Comparison of ENCODE assay signal across 8 cellular contexts in genomic region chr10:112792487-112793196, GRCh38.
DNase-seq lines count a peak whose midpoint lies in the region; ATAC-seq and TF ChIP-seq lines count a peak whose summit lies in the region.

No MANE protein-coding gene starts in this region.

- H2BK120ac ChIP-seq in H9 (ENCODE audit: low read depth, low read length, poor library complexity, severe bottlenecking): no peak overlapping the region

- no peak overlapping the region for H3T11ph ChIP-seq in H9 (ENCODE audit: low read length)

- no peak overlapping the region for H3K9ac ChIP-seq in H9 (ENCODE audit: extremely low read depth, insufficient read length, low read length)

- H3K23me2 ChIP-seq in H9 (ENCODE audit: insufficient read length, low read depth, low read length, poor library complexity, severe bottlenecking): no peaks in the 10 kb centered on the region

- no peak overlapping the region for H3K23ac ChIP-seq in H9 (ENCODE audit: insufficient read length, low read depth, low read length)

- no peaks in the 10 kb centered on the region for H3K79me1 ChIP-seq in H9 (ENCODE audit: insufficient read depth, low read depth, low read length, poor library complexity, severe bottlenecking)

- H2BK5ac ChIP-seq in H9 (ENCODE audit: insufficient read length, low read length): no peak overlapping the region

- H2BK15ac ChIP-seq in H9 (ENCODE audit: low read depth, low read length): no peak overlapping the region

- H3K27me3 Mint-ChIP-seq in H9 (ENCODE audit: low read depth) (0 out of 2 replicates have a peak, but pooled peaks cover 2% of the 10 kb centered on the region), WTC11 (ENCODE audit: low read depth) (no peaks in the 10 kb centered on the region; the same call in 1 of the 2 replicates)
- H3K27me3 Mint-ChIP-seq in stimulated activated naive B cell treated with anti-CD40 and anti-IgM and Interleukin-4, amounts not matched to agents 10 μg/mL and 1 μg/mL and 100 μg/mL, for 72 hours: no peaks in the 10 kb centered on the region
- no peaks in the 10 kb centered on the region for H3K27me3 Mint-ChIP-seq in CD8-positive, alpha-beta T cell (ENCODE audit: low read depth)

- no CpG with 5 or more reads among the region's 14 CpGs for WGBS in H9 (ENCODE audit: extremely low coverage, insufficient read length, low lambda C conversion rate)
- WGBS in prostate gland: 43% methylated on average over 14 of the region's 14 CpGs

- no peaks in the 10 kb centered on the region for H4K20me1 ChIP-seq in H9 (ENCODE audit: control insufficient read depth, insufficient read depth, insufficient read length)

- no peaks in the 10 kb centered on the region for H3K36me3 ChIP-seq in left ventricle myocardium inferior
- no peaks in the 10 kb centered on the region for H3K36me3 ChIP-seq in gastrocnemius medialis
- no peaks in the 10 kb centered on the region for H3K36me3 ChIP-seq in CD8-positive, alpha-beta T cell (ENCODE audit: insufficient read depth, low read length)
- H3K36me3 ChIP-seq in prostate gland: no peaks in the 10 kb centered on the region

- peaks cover 0 to 5% of the 10 kb centered on the region in 2 experiments; a peak in 1 of 5 replicates for H3K9me3 Mint-ChIP-seq in H9
- peaks cover 9% of the 10 kb centered on the region for H3K9me3 Mint-ChIP-seq in WTC11
- peaks cover 11 to 17% of the 10 kb centered on the region in 2 donors for H3K9me3 Mint-ChIP-seq in stimulated activated naive B cell treated with anti-CD40 and anti-IgM and Interleukin-4, amounts not matched to agents 10 μg/mL and 1 μg/mL and 100 μg/mL, for 72 hours
- H3K9me3 Mint-ChIP-seq in CD8-positive, alpha-beta T cell: peaks cover 14% of the 10 kb centered on the region

- H3K4me3 Mint-ChIP-seq in H9 (no peak overlapping the region), WTC11 (no peak overlapping the region)
- no peak overlapping the region for H3K4me3 Mint-ChIP-seq in stimulated activated naive B cell treated with anti-CD40 and anti-IgM and Interleukin-4, amounts not matched to agents 10 μg/mL and 1 μg/mL and 100 μg/mL, for 72 hours
- no peak overlapping the region for H3K4me3 Mint-ChIP-seq in CD8-positive, alpha-beta T cell

- H4K5ac ChIP-seq in H9 (ENCODE audit: insufficient read length, low read depth, low read length): no peak overlapping the region

- TF ChIP-seq CTCF in H9 (conservative IDR thresholded peaks at IDR 0.05): no peak
- TF ChIP-seq CTCF in WTC11 (IDR thresholded peaks at IDR 0.05): no peak
- no peak for TF ChIP-seq CTCF in left ventricle myocardium inferior (IDR thresholded peaks at IDR 0.05; ENCODE audit: borderline replicate concordance)
- TF ChIP-seq CTCF in gastrocnemius medialis (IDR thresholded peaks at IDR 0.05 in 4 of 5, conservative IDR thresholded peaks at IDR 0.05 in 1 of 5): no peak
- TF ChIP-seq CTCF in CD8-positive, alpha-beta T cell (IDR thresholded peaks at IDR 0.05): no peak
- no peak for TF ChIP-seq CTCF in prostate gland (IDR thresholded peaks at IDR 0.05)

- no peak overlapping the region for H3K18ac ChIP-seq in H9 (ENCODE audit: insufficient read length, low read depth, low read length)

- H3K27ac ChIP-seq in H9 (ENCODE audit: insufficient read length, low read depth, low read length) (no peak overlapping the region), left ventricle myocardium inferior (replicated peaks) (peak overlapping the region; percentile 43), gastrocnemius medialis (no peak overlapping the region), prostate gland (no peak overlapping the region)
- H3K27ac ChIP-seq in CD8-positive, alpha-beta T cell (ENCODE audit: low read depth, low read length): no peak overlapping the region

- DNase-seq in H9 (no peak), WTC11 (ENCODE audit: low spot score) (no peak), left ventricle myocardium inferior (peak; percentile 37), gastrocnemius medialis (peak; percentile 40), prostate gland (ENCODE audit: low spot score) (no peak)
- DNase-seq in stimulated activated naive B cell treated with anti-CD40 and anti-IgM and Interleukin-4, amounts not matched to agents 10 μg/mL and 1 μg/mL and 100 μg/mL, for 72 hours: no peak
- no peak for DNase-seq in CD8-positive, alpha-beta T cell

- CTCF ChIA-PET in WTC11 (lab: Charles Lee): no interaction called here
- CTCF ChIA-PET in CD8-positive, alpha-beta T cell (lab: Charles Lee): no interaction called here

- H3K4me1 Mint-ChIP-seq in H9 (peaks cover 40 to 47% of the 10 kb centered on the region in 2 experiments), WTC11 (peaks cover 24% of the 10 kb centered on the region)
- H3K4me1 Mint-ChIP-seq in stimulated activated naive B cell treated with anti-CD40 and anti-IgM and Interleukin-4, amounts not matched to agents 10 μg/mL and 1 μg/mL and 100 μg/mL, for 72 hours: no peaks in the 10 kb centered on the region
- H3K4me1 Mint-ChIP-seq in CD8-positive, alpha-beta T cell (ENCODE audit: low read depth): no peaks in the 10 kb centered on the region

- intact Hi-C loops in left ventricle myocardium inferior (cut with micrococcal nuclease): no loop called here
- intact Hi-C loops in gastrocnemius medialis (cut with DNase I; ENCODE audit: low total_unique reads): no loop called here
- intact Hi-C loops in CD8-positive, alpha-beta T cell (cut with DNase I, micrococcal nuclease): no loop called here
- intact Hi-C loops in prostate gland (cut with DNase I): no loop called here

- no peak overlapping the region for H3K56ac ChIP-seq in H9 (ENCODE audit: insufficient read length, low read depth, low read length)

- POLR2A ChIA-PET in WTC11 (lab: Charles Lee): no interaction called here
- POLR2A ChIA-PET in CD8-positive, alpha-beta T cell (lab: Charles Lee): no interaction called here

- H3K27me3 ChIP-seq in H9 (ENCODE audit: insufficient read depth, low read length): no peaks in the 10 kb centered on the region
- H3K27me3 ChIP-seq in left ventricle myocardium inferior (ENCODE audit: low read depth): no peaks in the 10 kb centered on the region
- H3K27me3 ChIP-seq in gastrocnemius medialis: no peaks in the 10 kb centered on the region
- no peaks in the 10 kb centered on the region for H3K27me3 ChIP-seq in CD8-positive, alpha-beta T cell (ENCODE audit: insufficient read depth, low read length)
- H3K27me3 ChIP-seq in prostate gland (replicated peaks; ENCODE audit: insufficient read depth): no peaks in the 10 kb centered on the region

- no peak overlapping the region for H4K8ac ChIP-seq in H9 (replicated peaks; ENCODE audit: insufficient read length, low read depth, low read length)

- H3K36me3 Mint-ChIP-seq in H9 (ENCODE audit: insufficient read depth in 1 of 3, low read depth in 3 of 3) (peaks cover 0 to 11% (median 2%) of the 10 kb centered on the region in 3 experiments; a peak in 4 of 7 replicates), WTC11 (no peaks in the 10 kb centered on the region; the same call in 1 of the 2 replicates)
- H3K36me3 Mint-ChIP-seq in stimulated activated naive B cell treated with anti-CD40 and anti-IgM and Interleukin-4, amounts not matched to agents 10 μg/mL and 1 μg/mL and 100 μg/mL, for 72 hours: peaks cover 18 to 31% of the 10 kb centered on the region in 2 donors
- H3K36me3 Mint-ChIP-seq in CD8-positive, alpha-beta T cell: peaks cover 17% of the 10 kb centered on the region

- H2AK5ac ChIP-seq in H9 (ENCODE audit: insufficient read length, low read length): no peak overlapping the region

- no peak overlapping the region for H3K4me2 ChIP-seq in H9 (ENCODE audit: insufficient read depth, insufficient read length, low read length)

- H4K91ac ChIP-seq in H9 (ENCODE audit: insufficient read length, low read depth, low read length): no peak overlapping the region

- H2BK12ac ChIP-seq in H9 (ENCODE audit: insufficient read length, low read depth, low read length): no peak overlapping the region

- H3K9me3 ChIP-seq in H9 (ENCODE audit: control insufficient read depth, low read depth, low read length) (no peaks in the 10 kb centered on the region), left ventricle myocardium inferior (replicated peaks) (peaks cover 16% of the 10 kb centered on the region), gastrocnemius medialis (no peaks in the 10 kb centered on the region), prostate gland (no peaks in the 10 kb centered on the region)
- H3K9me3 ChIP-seq in CD8-positive, alpha-beta T cell (ENCODE audit: low read length): no peaks in the 10 kb centered on the region

- H3K79me2 ChIP-seq in H9 (ENCODE audit: insufficient read depth, low read length): no peaks in the 10 kb centered on the region

- in situ Hi-C loops in gastrocnemius medialis (cut with MboI; ENCODE audit: low sequenced_read_pairs in 4 of 4): no loop called here

- no peak for TF ChIP-seq POLR2A in gastrocnemius medialis (IDR thresholded peaks at IDR 0.05)
- no peak for TF ChIP-seq POLR2A in prostate gland (IDR thresholded peaks at IDR 0.05)

- no peak overlapping the region for H3K4ac ChIP-seq in H9 (ENCODE audit: low read depth, low read length)

- H2AFZ ChIP-seq in H9 (ENCODE audit: low read length): no peak overlapping the region

- H3K4me1 ChIP-seq in H9 (ENCODE audit: insufficient read depth, low read length) (peaks cover 3% of the 10 kb centered on the region; the same call in 1 of the 2 replicates), left ventricle myocardium inferior (peaks cover 14% of the 10 kb centered on the region), gastrocnemius medialis (peaks cover 0 to 9% of the 10 kb centered on the region in 2 donors), prostate gland (replicated peaks) (peaks cover 6% of the 10 kb centered on the region)
- H3K4me1 ChIP-seq in CD8-positive, alpha-beta T cell (ENCODE audit: insufficient read depth, low read length): no peaks in the 10 kb centered on the region

- peak overlapping the region; percentile 15 for H3K4me3 ChIP-seq in left ventricle myocardium inferior
- H3K4me3 ChIP-seq in gastrocnemius medialis: peak overlapping the region in 1 of 4 donors; percentile 19
- H3K4me3 ChIP-seq in CD8-positive, alpha-beta T cell (ENCODE audit: low read depth, low read length): no peak overlapping the region
- no peak overlapping the region for H3K4me3 ChIP-seq in prostate gland

- no peak overlapping the region for H2BK20ac ChIP-seq in H9 (ENCODE audit: low read depth, low read length, poor library complexity, severe bottlenecking)

- peak overlapping the region; percentile 0 to 87 (median 80); a peak in 4 of 7 replicates for H3K27ac Mint-ChIP-seq in H9
- peak overlapping the region; percentile 2; the same call in 1 of the 2 replicates for H3K27ac Mint-ChIP-seq in WTC11
- H3K27ac Mint-ChIP-seq in stimulated activated naive B cell treated with anti-CD40 and anti-IgM and Interleukin-4, amounts not matched to agents 10 μg/mL and 1 μg/mL and 100 μg/mL, for 72 hours: no peak overlapping the region
- H3K27ac Mint-ChIP-seq in CD8-positive, alpha-beta T cell: no peak overlapping the region

- no peak overlapping the region for H3K14ac ChIP-seq in H9 (ENCODE audit: insufficient read depth, low read length)

- peak; percentile 21 for ATAC-seq in WTC11
- peak; percentile 76 to 84 for ATAC-seq in gastrocnemius medialis
- no peak for ATAC-seq in stimulated activated naive B cell treated with anti-CD40 and anti-IgM and Interleukin-4, amounts not matched to agents 10 μg/mL and 1 μg/mL and 100 μg/mL, for 72 hours (replicated peaks)
- no peak for ATAC-seq in CD8-positive, alpha-beta T cell
- no peak for ATAC-seq in GM19455 (IDR thresholded peaks at IDR 0.05; ENCODE audit: unreplicated experiment)

TF ChIP-seq in WTC11, 78 proteins besides CTCF, POLR2A, EP300 and RAD21 (continues in another document):
- TF ChIP-seq RELA (CRISPR knock-in tag; IDR thresholded peaks at IDR 0.05; ENCODE audit: borderline replicate concordance): no peak

Comparison
In these comparisons a context has a peak if more than half of its experiments do, and no peak if none do; other contexts are left out.
1. DNase-seq: peak in left ventricle myocardium inferior (single experiment) and gastrocnemius medialis (2 of 2); none in H9 (single experiment), WTC11 (single experiment), stimulated activated naive B cell treated with anti-CD40 and anti-IgM and Interleukin-4, amounts not matched to agents 10 μg/mL and 1 μg/mL and 100 μg/mL, for 72 hours (single experiment), CD8-positive, alpha-beta T cell (0 of 7) and prostate gland (single experiment).
2. H3K27ac Mint-ChIP-seq: peak in H9 (3 of 3) and WTC11 (single experiment); none in stimulated activated naive B cell treated with anti-CD40 and anti-IgM and Interleukin-4, amounts not matched to agents 10 μg/mL and 1 μg/mL and 100 μg/mL, for 72 hours (single experiment) and CD8-positive, alpha-beta T cell (single experiment).
3. ATAC-seq: peak in WTC11 (single experiment) and gastrocnemius medialis (2 of 2); none in stimulated activated naive B cell treated with anti-CD40 and anti-IgM and Interleukin-4, amounts not matched to agents 10 μg/mL and 1 μg/mL and 100 μg/mL, for 72 hours (0 of 2), CD8-positive, alpha-beta T cell (single experiment) and GM19455 (single experiment).